In genomic region chr11:120219157-120219934, GRCh38 we compare ENCODE assay signal across 16 cellular contexts. TPM values are rescaled to one million over a fixed set of nuclear protein-coding genes. Genes with fewer than 3 reads are reported as not detected.
DNase-seq lines count a peak whose midpoint lies in the region; TF ChIP-seq lines count a peak whose summit lies in the region.
"Had no signal": no experiment of that assay in that cellular context is flagged by ENCODE, and none has a peak within 500 bp of the region (broad histone marks: within the 10 kb centered on the region; RNA-seq: fewer than 3 reads in every experiment).

No MANE protein-coding gene starts in this region.

- no peak for TF ChIP-seq EP300 in esophagus muscularis mucosa (IDR thresholded peaks at IDR 0.05)

- no peaks in the 10 kb centered on the region for H3K9me3 ChIP-seq in esophagus muscularis mucosa
- H3K9me3 ChIP-seq in muscle layer of duodenum (ENCODE audit: control insufficient read depth in 1 of 2, low read length in 2 of 2), result no peaks in the 10 kb centered on the region
- no peaks in the 10 kb centered on the region for H3K9me3 ChIP-seq in subcutaneous abdominal adipose tissue (ENCODE audit: control insufficient read depth in 5 of 5, low read length in 5 of 5)
- no peaks in the 10 kb centered on the region for H3K9me3 ChIP-seq in CD4-positive, alpha-beta memory T cell (ENCODE audit: control insufficient read depth in 1 of 2, low read length in 2 of 2)

- H3K4me3 ChIP-seq in esophagus muscularis mucosa, result peak overlapping the region in 1 of 4 donors; percentile 14
- no peak overlapping the region for H3K4me3 ChIP-seq in muscle layer of duodenum (ENCODE audit: low read depth in 1 of 2, low read length in 2 of 2)
- peak overlapping the region in 2 of 5 donors; percentile 13 to 17 for H3K4me3 ChIP-seq in subcutaneous abdominal adipose tissue (ENCODE audit: low read depth in 1 of 5, low read length in 5 of 5)
- no peak overlapping the region for H3K4me3 ChIP-seq in CD4-positive, alpha-beta memory T cell (ENCODE audit: low read length in 2 of 2)
- H3K4me3 ChIP-seq: K562 had no signal

- DNase-seq in MV-4-11 (lab: John Stamatoyannopoulos, UW) (peak; percentile 10), esophagus muscularis mucosa (ENCODE audit: extremely low spot score) (no peak), LoVo (ENCODE audit: low spot score) (no peak), NCI-H524 (lab: John Stamatoyannopoulos, UW) (no peak)
- DNase-seq in activated T-helper 1 cell treated with anti-CD3 and anti-CD28 coated beads, Interleukin-12 subunit alpha, Interleukin-12 subunit beta, Interleukin-2, Interleukin-4 antibody, amounts not matched to agents 30 ng/mL and 10 ng/mL and 1 ng/mL, durations not matched to agents 14 hours and 24 hours and 36 hours (ENCODE audit: low spot score), result no peak
- DNase-seq in CD4-positive, alpha-beta memory T cell, result no peak
- DNase-seq: activated CD4-positive, alpha-beta memory T cell treated with anti-CD3 and anti-CD28 coated beads, Interleukin-2, amount 10 ng/mL, durations not matched to agents 7 days and 5 days; immature natural killer cell; NCI-H2171 treated with DMSO at 0.1 percent for 48 hours; stimulated activated naive CD4-positive, alpha-beta T cell treated with Interleukin-2 at 50 U/mL for 16 hours; T-cell had no signal

- intact Hi-C loops in esophagus muscularis mucosa (cut with DNase I), result no loop called here
- intact Hi-C loops in activated T-helper 1 cell treated with anti-CD3 and anti-CD28 coated beads, Interleukin-12 subunit alpha, Interleukin-12 subunit beta, Interleukin-2, Interleukin-4 antibody, amounts not matched to agents 30 ng/mL and 10 ng/mL and 1 ng/mL, durations not matched to agents 14 hours and 24 hours and 36 hours (cut with micrococcal nuclease), result no loop called here
- intact Hi-C loops in CD4-positive, alpha-beta memory T cell (cut with micrococcal nuclease), result no loop called here

- H3K27ac Mint-ChIP-seq in activated T-helper 1 cell treated with anti-CD3 and anti-CD28 coated beads, Interleukin-12 subunit alpha, Interleukin-12 subunit beta, Interleukin-2, Interleukin-4 antibody, amounts not matched to agents 30 ng/mL and 10 ng/mL and 1 ng/mL, durations not matched to agents 14 hours and 24 hours and 36 hours, result no peak overlapping the region
- H3K27ac Mint-ChIP-seq in CD4-positive, alpha-beta memory T cell, result no peak overlapping the region
- H3K27ac Mint-ChIP-seq: activated CD4-positive, alpha-beta memory T cell treated with anti-CD3 and anti-CD28 coated beads, Interleukin-2, amount 10 ng/mL, durations not matched to agents 7 days and 5 days; immature natural killer cell; mesothelial cell of epicardium; T-cell had no signal

- no peak for TF ChIP-seq CTCF in esophagus muscularis mucosa (IDR thresholded peaks at IDR 0.05)

- H3K27ac ChIP-seq in esophagus muscularis mucosa (replicated peaks in 1 of 4) (peak overlapping the region; percentile 63 to 78 (median 68)), muscle layer of duodenum (ENCODE audit: low read length) (peak overlapping the region; percentile 36), subcutaneous abdominal adipose tissue (ENCODE audit: low read depth, low read length) (peak overlapping the region; percentile 76)
- H3K27ac ChIP-seq in CD4-positive, alpha-beta memory T cell (ENCODE audit: low read depth, low read length), result no peak overlapping the region

- POLR2A ChIA-PET in CD4-positive, alpha-beta memory T cell (lab: Charles Lee; ENCODE audit: partially characterized antibody), result no interaction called here

- no peaks in the 10 kb centered on the region for H3K27me3 ChIP-seq in esophagus muscularis mucosa
- H3K27me3 ChIP-seq in muscle layer of duodenum (ENCODE audit: low read depth, low read length), result no peaks in the 10 kb centered on the region
- no peaks in the 10 kb centered on the region for H3K27me3 ChIP-seq in subcutaneous abdominal adipose tissue (ENCODE audit: control insufficient read depth in 5 of 5, insufficient read depth in 4 of 5, low read length in 5 of 5)
- H3K27me3 ChIP-seq in CD4-positive, alpha-beta memory T cell (ENCODE audit: insufficient read depth, low read length), result no peaks in the 10 kb centered on the region

- H3K36me3 ChIP-seq in esophagus muscularis mucosa, result peaks cover 0 to 9% (median 2%) of the 10 kb centered on the region in 4 donors
- H3K36me3 ChIP-seq in muscle layer of duodenum (ENCODE audit: control insufficient read depth in 1 of 2, insufficient read depth in 2 of 2, low read length in 2 of 2), result no peaks in the 10 kb centered on the region
- H3K36me3 ChIP-seq in subcutaneous abdominal adipose tissue (ENCODE audit: control insufficient read depth in 5 of 5, insufficient read depth in 5 of 5, low read length in 5 of 5), result peaks cover 0 to 11% (median 6%) of the 10 kb centered on the region in 5 donors
- no peaks in the 10 kb centered on the region for H3K36me3 ChIP-seq in CD4-positive, alpha-beta memory T cell (ENCODE audit: insufficient read depth, low read length)

- H3K27me3 Mint-ChIP-seq in activated T-helper 1 cell treated with anti-CD3 and anti-CD28 coated beads, Interleukin-12 subunit alpha, Interleukin-12 subunit beta, Interleukin-2, Interleukin-4 antibody, amounts not matched to agents 30 ng/mL and 10 ng/mL and 1 ng/mL, durations not matched to agents 14 hours and 24 hours and 36 hours (ENCODE audit: insufficient read depth), result peaks cover 3% of the 10 kb centered on the region
- peaks cover 2 to 12% of the 10 kb centered on the region in 2 donors for H3K27me3 Mint-ChIP-seq in CD4-positive, alpha-beta memory T cell

- 76% methylated on average over 14 of the region's 15 CpGs for WGBS in esophagus muscularis mucosa

- peaks cover 8% of the 10 kb centered on the region for H3K4me1 Mint-ChIP-seq in activated T-helper 1 cell treated with anti-CD3 and anti-CD28 coated beads, Interleukin-12 subunit alpha, Interleukin-12 subunit beta, Interleukin-2, Interleukin-4 antibody, amounts not matched to agents 30 ng/mL and 10 ng/mL and 1 ng/mL, durations not matched to agents 14 hours and 24 hours and 36 hours (ENCODE audit: low read depth)
- peaks cover 0 to 3% (median 0%) of the 10 kb centered on the region in 4 donors for H3K4me1 Mint-ChIP-seq in CD4-positive, alpha-beta memory T cell
- H3K4me1 Mint-ChIP-seq: activated CD4-positive, alpha-beta memory T cell treated with anti-CD3 and anti-CD28 coated beads, Interleukin-2, amount 10 ng/mL, durations not matched to agents 7 days and 5 days; immature natural killer cell had no signal

- no peaks in the 10 kb centered on the region for H3K36me3 Mint-ChIP-seq in activated T-helper 1 cell treated with anti-CD3 and anti-CD28 coated beads, Interleukin-12 subunit alpha, Interleukin-12 subunit beta, Interleukin-2, Interleukin-4 antibody, amounts not matched to agents 30 ng/mL and 10 ng/mL and 1 ng/mL, durations not matched to agents 14 hours and 24 hours and 36 hours (ENCODE audit: low read depth)
- no peaks in the 10 kb centered on the region for H3K36me3 Mint-ChIP-seq in CD4-positive, alpha-beta memory T cell
- H3K36me3 Mint-ChIP-seq: immature natural killer cell, mesothelial cell of epicardium, T-cell had no signal

- peaks cover 52 to 99% (median 91%) of the 10 kb centered on the region in 4 donors for H3K4me1 ChIP-seq in esophagus muscularis mucosa
- peaks cover 38 to 66% of the 10 kb centered on the region in 2 donors for H3K4me1 ChIP-seq in muscle layer of duodenum (ENCODE audit: control insufficient read depth in 1 of 2, insufficient read depth in 2 of 2, low read length in 2 of 2)
- peaks cover 35 to 94% (median 89%) of the 10 kb centered on the region in 5 donors for H3K4me1 ChIP-seq in subcutaneous abdominal adipose tissue (ENCODE audit: control insufficient read depth in 5 of 5, insufficient read depth in 5 of 5, low read length in 5 of 5)
- no peaks in the 10 kb centered on the region for H3K4me1 ChIP-seq in CD4-positive, alpha-beta memory T cell (ENCODE audit: insufficient read depth, low read length)

- no peaks in the 10 kb centered on the region for H3K9me3 Mint-ChIP-seq in activated T-helper 1 cell treated with anti-CD3 and anti-CD28 coated beads, Interleukin-12 subunit alpha, Interleukin-12 subunit beta, Interleukin-2, Interleukin-4 antibody, amounts not matched to agents 30 ng/mL and 10 ng/mL and 1 ng/mL, durations not matched to agents 14 hours and 24 hours and 36 hours
- H3K9me3 Mint-ChIP-seq in CD4-positive, alpha-beta memory T cell, result peaks cover 0 to 2% (median 0%) of the 10 kb centered on the region in 8 donors
- H3K9me3 Mint-ChIP-seq: activated CD4-positive, alpha-beta memory T cell treated with anti-CD3 and anti-CD28 coated beads, Interleukin-2, amount 10 ng/mL, durations not matched to agents 7 days and 5 days; immature natural killer cell; mesothelial cell of epicardium; T-cell had no signal

- TF ChIP-seq POLR2A in esophagus muscularis mucosa (IDR thresholded peaks at IDR 0.05; ENCODE audit: low read depth), result no peak

- H3K4me3 Mint-ChIP-seq in activated T-helper 1 cell treated with anti-CD3 and anti-CD28 coated beads, Interleukin-12 subunit alpha, Interleukin-12 subunit beta, Interleukin-2, Interleukin-4 antibody, amounts not matched to agents 30 ng/mL and 10 ng/mL and 1 ng/mL, durations not matched to agents 14 hours and 24 hours and 36 hours, result no peak overlapping the region
- H3K4me3 Mint-ChIP-seq in CD4-positive, alpha-beta memory T cell, result no peak overlapping the region
- H3K4me3 Mint-ChIP-seq: activated CD4-positive, alpha-beta memory T cell treated with anti-CD3 and anti-CD28 coated beads, Interleukin-2, amount 10 ng/mL, durations not matched to agents 7 days and 5 days; immature natural killer cell; mesothelial cell of epicardium; T-cell had no signal

- H3K9ac ChIP-seq in subcutaneous abdominal adipose tissue (ENCODE audit: low read length in 5 of 5), result peak overlapping the region in 1 of 5 donors; percentile 43

- CTCF ChIA-PET in CD4-positive, alpha-beta memory T cell (lab: Charles Lee; ENCODE audit: partially characterized antibody), result no interaction called here

RNA-seq across cellular contexts. Expression of gene OAF, which starts 8.5 kb away (rescaled TPM):
- 10 to 100 TPM; 30.7 to 66.1 (median 58.1) TPM for total RNA-seq in esophagus muscularis mucosa
- total RNA-seq in activated T-helper 1 cell treated with anti-CD3 and anti-CD28 coated beads, Interleukin-12 subunit alpha, Interleukin-12 subunit beta, Interleukin-2, Interleukin-4 antibody, amounts not matched to agents 30 ng/mL and 10 ng/mL and 1 ng/mL, durations not matched to agents 14 hours and 24 hours and 36 hours, result 6.7 and 7.3 TPM in 2 replicates
- 1 to 10 TPM; 1.3 to 1.5 TPM for total RNA-seq in CD4-positive, alpha-beta memory T cell
- 1 to 10 TPM; 1.8 to 2.6 TPM for polyA plus RNA-seq in CD4-positive, alpha-beta memory T cell

RNA-seq across cellular contexts. Expression of gene POU2F3, which starts 20.6 kb away (rescaled TPM):
- not detected for total RNA-seq in esophagus muscularis mucosa
- 0.36 TPM in 1 of 2 replicates, not detected in the other for total RNA-seq in activated T-helper 1 cell treated with anti-CD3 and anti-CD28 coated beads, Interleukin-12 subunit alpha, Interleukin-12 subunit beta, Interleukin-2, Interleukin-4 antibody, amounts not matched to agents 30 ng/mL and 10 ng/mL and 1 ng/mL, durations not matched to agents 14 hours and 24 hours and 36 hours
- total RNA-seq in CD4-positive, alpha-beta memory T cell, result not detected
- not detected for polyA plus RNA-seq in CD4-positive, alpha-beta memory T cell
- total RNA-seq: activated CD4-positive, alpha-beta memory T cell treated with anti-CD3 and anti-CD28 coated beads, Interleukin-2, amount 10 ng/mL, durations not matched to agents 7 days and 5 days; glomerular endothelial cell; K562; T-cell had no signal
- polyA plus RNA-seq: immature natural killer cell, K562 had no signal
